8 cellular contexts compared by ENCODE assay signal in the genomic region with DNA sequence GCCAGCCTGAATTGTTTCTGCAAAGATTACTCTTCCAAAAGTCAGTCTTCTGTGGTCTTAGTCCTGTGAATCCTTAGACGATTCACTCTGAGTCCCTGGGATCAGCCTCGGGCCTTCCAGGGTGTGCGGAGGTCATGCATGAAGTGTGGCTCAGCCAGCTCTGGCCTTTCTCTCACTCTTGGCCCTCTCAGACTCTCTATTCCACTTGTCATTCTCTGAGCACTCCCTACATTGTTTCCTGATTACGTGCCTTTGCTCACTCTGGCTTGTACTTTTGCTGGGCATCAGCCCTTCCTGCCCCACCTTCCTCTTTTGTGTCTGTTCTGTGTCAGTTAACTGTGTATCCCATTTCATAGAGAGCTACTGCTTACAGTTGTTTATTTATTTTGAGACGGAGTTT. TPM values are rescaled to one million over a fixed set of nuclear protein-coding genes. Genes with fewer than 3 reads are reported as not detected.
DNase-seq lines count a peak whose midpoint lies in the region; ATAC-seq, FAIRE-seq and TF ChIP-seq lines count a peak whose summit lies in the region.

No MANE protein-coding gene starts in this region.

- H2AFZ ChIP-seq in HepG2 (ENCODE audit: low read length): no peak overlapping the region

- no peaks in the 10 kb centered on the region for H3K9me3 Mint-ChIP-seq in activated T-cell treated with anti-CD3 and anti-CD28 coated beads, Interleukin-2, amount 50 U/mL, for 72 hours

- peaks cover 3 to 16% (median 8%) of the 10 kb centered on the region in 4 donors for H3K4me1 ChIP-seq in liver (ENCODE audit: control insufficient read depth in 4 of 4, insufficient read depth in 4 of 4, low read length in 3 of 4)
- H3K4me1 ChIP-seq in HepG2 (ENCODE audit: insufficient read depth, low read length): peaks cover 42% of the 10 kb centered on the region

- TF ChIP-seq RAD21 in liver (IDR thresholded peaks at IDR 0.05) (no peak), HepG2 (CRISPR knock-in tag; IDR thresholded peaks at IDR 0.05) (no peak)

- in situ Hi-C loops in HepG2 (cut with HindIII; ENCODE audit: extremely low pct_ligation_motif_present, low pct_unique_long_range_greater_than_20kb): no loop called here

- no peak overlapping the region for H3K27ac ChIP-seq in liver (ENCODE audit: low read depth in 1 of 2, low read length in 2 of 2)
- no peak overlapping the region for H3K27ac ChIP-seq in HepG2 (ENCODE audit: extremely low read length, insufficient read depth, low read length)

- H3K27me3 Mint-ChIP-seq in activated T-cell treated with anti-CD3 and anti-CD28 coated beads, Interleukin-2, amount 50 U/mL, for 72 hours (ENCODE audit: low read depth): no peaks in the 10 kb centered on the region

- no peak for TF ChIP-seq POLR2A in HepG2 (IDR thresholded peaks at IDR 0.05; ENCODE audit: insufficient read depth in 1 of 2, low read depth in 2 of 2, low read length in 2 of 2)

- POLR2A ChIA-PET in HepG2 (lab: Yijun Ruan, JAX): no interaction called here

- TF ChIP-seq EP300 in HepG2 (IDR thresholded peaks at IDR 0.05; ENCODE audit: low read depth in 2 of 2, low read length in 2 of 2) (no peak), HepG2 (CRISPR knock-in tag; IDR thresholded peaks at IDR 0.05; ENCODE audit: borderline replicate concordance) (no peak)

- CTCF ChIA-PET in HepG2 (lab: Yijun Ruan, JAX; ENCODE audit: low intra/inter-chr PET ratio, low total read pairs): no interaction called here

- H3K4me1 Mint-ChIP-seq in activated T-cell treated with anti-CD3 and anti-CD28 coated beads, Interleukin-2, amount 50 U/mL, for 72 hours (ENCODE audit: low read depth): peaks cover 77% of the 10 kb centered on the region

- no peaks in the 10 kb centered on the region for H3K9me3 ChIP-seq in liver (ENCODE audit: control insufficient read depth in 4 of 4, low read length in 3 of 4)
- no peaks in the 10 kb centered on the region for H3K9me3 ChIP-seq in HepG2 (ENCODE audit: low read length)

- TF ChIP-seq CTCF in liver (IDR thresholded peaks at IDR 0.05; ENCODE audit: low read depth, low read length, missing input control) (no peak), HepG2 (CRISPR knock-in tag; IDR thresholded peaks at IDR 0.05) (no peak)

- H3K4me3 Mint-ChIP-seq in activated T-cell treated with anti-CD3 and anti-CD28 coated beads, Interleukin-2, amount 50 U/mL, for 72 hours: no peak overlapping the region

- H3K4me3 ChIP-seq in liver (ENCODE audit: low read depth in 1 of 3, low read length in 3 of 3): no peak overlapping the region
- H3K4me3 ChIP-seq in HepG2 (replicated peaks in 1 of 3; ENCODE audit: insufficient read depth in 1 of 3, low read depth in 2 of 3, low read length in 3 of 3): no peak overlapping the region

- no peaks in the 10 kb centered on the region; the same call in 1 of the 2 replicates for H4K20me1 ChIP-seq in HepG2 (ENCODE audit: insufficient read depth, low read length)

- no peaks in the 10 kb centered on the region for H3K27me3 ChIP-seq in liver (ENCODE audit: control insufficient read depth in 4 of 4, insufficient read depth in 4 of 4, low read length in 3 of 4)
- H3K27me3 ChIP-seq in HepG2 (ENCODE audit: control insufficient read depth in 1 of 2, insufficient read depth in 2 of 2, low read length in 2 of 2): no peaks in the 10 kb centered on the region

- intact Hi-C loops in HepG2 (cut with micrococcal nuclease; ENCODE audit: unreplicated experiment): no loop called here

- 74% methylated on average over 5 of the region's 5 CpGs for WGBS in liver
- 83% methylated on average over 5 of the region's 5 CpGs for WGBS in HepG2 (ENCODE audit: low lambda C conversion rate)

- FAIRE-seq in HepG2 (lab: Jason Lieb, UNC): no peak

- no peak overlapping the region for H3K4me2 ChIP-seq in HepG2 (ENCODE audit: low read depth, low read length)

- H3K36me3 Mint-ChIP-seq in activated T-cell treated with anti-CD3 and anti-CD28 coated beads, Interleukin-2, amount 50 U/mL, for 72 hours (ENCODE audit: insufficient read depth in 2 of 2): peaks cover 0 to 2% of the 10 kb centered on the region in 2 donors

- H3K27ac Mint-ChIP-seq in activated T-cell treated with anti-CD3 and anti-CD28 coated beads, Interleukin-2, amount 50 U/mL, for 72 hours: no peak overlapping the region

- H3K79me2 ChIP-seq in HepG2 (ENCODE audit: insufficient read depth, low read length): peaks cover 95% of the 10 kb centered on the region

- DNase-seq in HepG2 (ENCODE audit: low spot score) (no peak), dermis blood vessel endothelial cell (peak; percentile 90), lung microvascular endothelial cell (ENCODE audit: low read depth in 2 of 2) (peak; percentile 91 to 93)
- DNase-seq in activated effector memory CD4-positive, alpha-beta T cell treated with anti-CD3 and anti-CD28 coated beads, Interleukin-2, amount 50 U/mL, for 16 hours: no peak
- DNase-seq in effector CD4-positive, alpha-beta T cell: no peak
- DNase-seq in activated T-cell treated with anti-CD3 and anti-CD28 coated beads, Interleukin-2, amount 50 U/mL, for 72 hours: no peak

- no peaks in the 10 kb centered on the region for H3K36me3 ChIP-seq in liver (ENCODE audit: control insufficient read depth in 4 of 4, insufficient read depth in 3 of 4, low read depth in 1 of 4, low read length in 3 of 4)
- H3K36me3 ChIP-seq in HepG2 (replicated peaks in 1 of 2; ENCODE audit: control insufficient read depth in 1 of 2, insufficient read depth in 2 of 2, low read length in 2 of 2): no peaks in the 10 kb centered on the region

- H3K9ac ChIP-seq in liver (ENCODE audit: low read depth in 1 of 2, low read length in 2 of 2) (no peak overlapping the region), HepG2 (ENCODE audit: insufficient read depth, low read depth, low read length) (no peak overlapping the region)

- ATAC-seq in HepG2: no peak
- no peak for ATAC-seq in activated T-cell treated with anti-CD3 and anti-CD28 coated beads, Interleukin-2, amount 50 U/mL, for 72 hours (replicated peaks in 1 of 2)
- ATAC-seq in HG03108 (IDR thresholded peaks at IDR 0.05; ENCODE audit: unreplicated experiment): no peak

- no TSS peak for BruUV-seq in HepG2 (replicated peaks; lab: Mats Ljungman, UMichigan)

TF ChIP-seq in liver, 16 proteins besides CTCF, POLR2A, EP300 and RAD21 (continues in another document):
- peak; percentile 9 for TF ChIP-seq SP1 (IDR thresholded peaks at IDR 0.05)
- peak; percentile 2 for TF ChIP-seq NR2F2 (IDR thresholded peaks at IDR 0.05)

TF ChIP-seq in HepG2, 621 proteins besides CTCF, POLR2A, EP300 and RAD21 (continues in another document):
- TF ChIP-seq IKZF1 (IDR thresholded peaks at IDR 0.05) (no peak), ZNF546 (CRISPR knock-in tag; conservative IDR thresholded peaks at IDR 0.05) (no peak), ZNF772 (CRISPR knock-in tag; IDR thresholded peaks at IDR 0.05) (no peak), XBP1 (CRISPR knock-in tag; IDR thresholded peaks at IDR 0.05) (no peak), AGO1 (IDR thresholded peaks at IDR 0.05; ENCODE audit: low read depth, low read length, poor library complexity, severe bottlenecking) (no peak), ZNF468 (CRISPR knock-in tag; IDR thresholded peaks at IDR 0.05) (no peak), HNF4G (IDR thresholded peaks at IDR 0.05; ENCODE audit: borderline replicate concordance, low read depth, low read length) (no peak), HNF4G (CRISPR knock-in tag; IDR thresholded peaks at IDR 0.05; ENCODE audit: borderline replicate concordance, low read depth) (no peak), ZKSCAN1 (IDR thresholded peaks at IDR 0.05; ENCODE audit: low read length) (no peak), FOXA3 (CRISPR knock-in tag; IDR thresholded peaks at IDR 0.05) (no peak)
- TF ChIP-seq, protein P1, sequence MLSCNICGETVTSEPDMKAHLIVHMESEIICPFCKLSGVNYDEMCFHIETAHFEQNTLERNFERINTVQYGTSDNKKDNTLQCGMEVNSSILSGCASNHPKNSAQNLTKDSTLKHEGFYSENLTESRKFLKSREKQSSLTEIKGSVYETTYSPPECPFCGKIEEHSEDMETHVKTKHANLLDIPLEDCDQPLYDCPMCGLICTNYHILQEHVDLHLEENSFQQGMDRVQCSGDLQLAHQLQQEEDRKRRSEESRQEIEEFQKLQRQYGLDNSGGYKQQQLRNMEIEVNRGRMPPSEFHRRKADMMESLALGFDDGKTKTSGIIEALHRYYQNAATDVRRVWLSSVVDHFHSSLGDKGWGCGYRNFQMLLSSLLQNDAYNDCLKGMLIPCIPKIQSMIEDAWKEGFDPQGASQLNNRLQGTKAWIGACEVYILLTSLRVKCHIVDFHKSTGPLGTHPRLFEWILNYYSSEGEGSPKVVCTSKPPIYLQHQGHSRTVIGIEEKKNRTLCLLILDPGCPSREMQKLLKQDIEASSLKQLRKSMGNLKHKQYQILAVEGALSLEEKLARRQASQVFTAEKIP (CRISPR knock-in tag; IDR thresholded peaks at IDR 0.05; ENCODE audit: borderline replicate concordance): no peak

RNA-seq across cellular contexts. Expression of a gene that starts 36.0 kb away (rescaled TPM):
- total RNA-seq in liver (10 to 100 TPM; 21.5 to 38.4 TPM), HepG2 (2016; rRNA removed; fragmentation: Illumina TruSeq; extraction: Trizol) (54.7 and 63.6 TPM in 2 replicates), dermis blood vessel endothelial cell (99.4 and 124 TPM in 2 replicates), lung microvascular endothelial cell (62.3 and 104 TPM in 2 replicates)
- polyA plus RNA-seq in liver (10 to 100 TPM; 17.6 to 22.0 TPM), HepG2 (2011; rRNA removed) (46.4 and 48.2 TPM in 2 replicates)
- total RNA-seq in HepG2 (2016; cell fraction: cytosol; rRNA removed; fragmentation: Illumina TruSeq; extraction: Trizol; ENCODE audit: low read depth): 18.1 and 25.9 TPM in 2 replicates
- 53.9 and 58.9 TPM in 2 replicates for total RNA-seq in HepG2 (2016; cell fraction: insoluble cytoplasmic fraction; rRNA removed; fragmentation: Illumina TruSeq; extraction: Trizol)
- total RNA-seq in HepG2 (2016; cell fraction: membrane; rRNA removed; fragmentation: Illumina TruSeq; extraction: Trizol): 49.7 and 54.2 TPM in 2 replicates
- total RNA-seq in HepG2 (2016; cell fraction: nucleus; rRNA removed; fragmentation: Illumina TruSeq; extraction: Trizol): 31.8 and 32.4 TPM in 2 replicates
- 27.7 and 34.1 TPM in 2 replicates for polyA plus RNA-seq in HepG2 (2011; cell fraction: cytosol; rRNA removed)
- 12.4 and 14.5 TPM in 2 replicates for polyA plus RNA-seq in HepG2 (2011; cell fraction: nucleus; rRNA removed)
- 49.5 and 71.9 TPM in 2 replicates for polyA plus RNA-seq in HepG2 (2012)
- polyA plus RNA-seq in HepG2 (2016; cell fraction: cytosol; fragmentation: Illumina TruSeq; extraction: Trizol; ENCODE audit: low read depth): 25.8 and 27.0 TPM in 2 replicates
- 74.5 and 85.3 TPM in 2 replicates for polyA plus RNA-seq in HepG2 (2016; cell fraction: insoluble cytoplasmic fraction; fragmentation: Illumina TruSeq; extraction: Trizol; ENCODE audit: low read depth)
- 59.1 and 60.1 TPM in 2 replicates for polyA plus RNA-seq in HepG2 (2016; cell fraction: membrane; fragmentation: Illumina TruSeq; extraction: Trizol; ENCODE audit: low read depth)
- 48.6 and 48.7 TPM in 2 replicates for polyA plus RNA-seq in HepG2 (2016; cell fraction: nucleus; fragmentation: Illumina TruSeq; extraction: Trizol; ENCODE audit: insufficient read depth, low read depth)
- polyA minus RNA-seq in HepG2 (2011; rRNA and poly(A)+ RNA removed; ENCODE audit: low replicate concordance): 42.9 and 44.3 TPM in 2 replicates
- 25.1 and 33.3 TPM in 2 replicates for polyA minus RNA-seq in HepG2 (2011; cell fraction: cytosol; rRNA and poly(A)+ RNA removed)
- 27.3 and 40.3 TPM in 2 replicates for polyA minus RNA-seq in HepG2 (2011; cell fraction: nucleus; rRNA and poly(A)+ RNA removed)
- 10 to 100 TPM; 54.1 to 78.6 TPM for total RNA-seq in activated T-cell treated with anti-CD3 and anti-CD28 coated beads, Interleukin-2, amount 50 U/mL, for 72 hours

Comparison
In these comparisons a context has a peak if more than half of its experiments do, and no peak if none do; other contexts are left out.
1. DNase-seq: peak in dermis blood vessel endothelial cell (single experiment) and lung microvascular endothelial cell (2 of 2); none in HepG2 (single experiment), activated effector memory CD4-positive, alpha-beta T cell treated with anti-CD3 and anti-CD28 coated beads, Interleukin-2, amount 50 U/mL, for 16 hours (single experiment), effector CD4-positive, alpha-beta T cell (single experiment) and activated T-cell treated with anti-CD3 and anti-CD28 coated beads, Interleukin-2, amount 50 U/mL, for 72 hours (0 of 2).